ENCODE assay signal across 1 cellular context in the genomic region with DNA sequence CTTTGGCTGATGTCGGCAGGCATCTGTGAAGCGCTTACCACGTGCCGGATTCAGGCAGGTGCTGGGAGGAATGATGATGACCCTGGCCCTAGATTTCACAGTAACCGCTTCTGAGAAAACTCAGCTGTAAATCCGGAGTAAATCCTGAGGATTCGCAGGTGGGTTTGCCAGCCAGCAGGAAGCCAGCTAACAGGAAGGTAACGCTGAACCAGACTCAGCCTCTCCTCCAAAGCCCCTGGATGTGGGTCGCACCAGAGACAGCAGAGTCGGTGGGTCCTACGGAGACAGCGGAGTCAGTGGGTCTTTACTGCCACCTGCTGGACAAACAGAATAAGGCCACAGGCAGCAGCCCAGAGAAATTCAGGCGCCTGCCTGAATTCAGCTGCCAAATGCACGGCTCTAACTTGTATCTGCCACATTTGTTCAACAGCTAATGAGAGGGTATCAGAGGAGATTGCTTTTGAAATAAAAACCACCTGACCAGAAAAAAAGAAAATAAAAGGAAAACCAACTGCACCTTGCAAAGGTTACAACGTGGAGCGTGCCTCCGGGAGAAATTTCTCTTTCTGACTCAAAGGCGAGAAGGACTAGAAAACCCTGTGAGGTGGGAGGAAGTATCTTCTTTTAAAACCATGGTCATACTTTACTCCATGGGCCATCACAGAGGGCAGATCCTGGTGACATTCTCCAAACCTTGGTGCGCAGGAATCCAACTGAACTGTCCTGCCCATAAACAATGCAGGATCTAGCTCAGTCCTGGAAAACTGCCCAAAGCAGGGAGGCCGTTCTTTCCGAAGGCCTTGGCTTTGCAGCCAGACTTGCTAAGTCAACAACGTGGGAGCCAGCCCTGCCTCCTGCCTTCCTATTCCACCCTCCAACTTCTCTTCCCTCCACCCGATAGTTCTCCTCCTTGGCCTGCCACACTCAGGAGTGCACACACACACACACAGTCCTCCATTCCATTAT.
TF ChIP-seq lines count a peak whose summit lies in the region.

No MANE protein-coding gene starts in this region.

TF ChIP-seq in HepG2, 621 proteins besides CTCF, POLR2A, EP300 and RAD21 (continued from another document and continues in another):
- TF ChIP-seq, protein P1, sequence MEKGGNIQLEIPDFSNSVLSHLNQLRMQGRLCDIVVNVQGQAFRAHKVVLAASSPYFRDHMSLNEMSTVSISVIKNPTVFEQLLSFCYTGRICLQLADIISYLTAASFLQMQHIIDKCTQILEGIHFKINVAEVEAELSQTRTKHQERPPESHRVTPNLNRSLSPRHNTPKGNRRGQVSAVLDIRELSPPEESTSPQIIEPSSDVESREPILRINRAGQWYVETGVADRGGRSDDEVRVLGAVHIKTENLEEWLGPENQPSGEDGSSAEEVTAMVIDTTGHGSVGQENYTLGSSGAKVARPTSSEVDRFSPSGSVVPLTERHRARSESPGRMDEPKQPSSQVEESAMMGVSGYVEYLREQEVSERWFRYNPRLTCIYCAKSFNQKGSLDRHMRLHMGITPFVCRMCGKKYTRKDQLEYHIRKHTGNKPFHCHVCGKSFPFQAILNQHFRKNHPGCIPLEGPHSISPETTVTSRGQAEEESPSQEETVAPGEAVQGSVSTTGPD (CRISPR knock-in tag; IDR thresholded peaks at IDR 0.05), result peak; percentile 89; the same call in 1 of the 2 replicates
- TF ChIP-seq ZNF329 (CRISPR knock-in tag; IDR thresholded peaks at IDR 0.05; ENCODE audit: low read depth) (0 out of 2 replicates have a peak, but pooled peaks have one; percentile 26), MEF2D (CRISPR knock-in tag; IDR thresholded peaks at IDR 0.05) (0 out of 2 replicates have a peak, but pooled peaks have one; percentile 17), ZKSCAN1 (IDR thresholded peaks at IDR 0.05; ENCODE audit: low read length) (no peak), ZNF883 (CRISPR knock-in tag; IDR thresholded peaks at IDR 0.05; ENCODE audit: not compliant biosample characterization) (no peak), ZNF235 (CRISPR knock-in tag; IDR thresholded peaks at IDR 0.05; ENCODE audit: borderline replicate concordance) (0 out of 2 replicates have a peak, but pooled peaks have one; percentile 11), CHD2 (IDR thresholded peaks at IDR 0.05; ENCODE audit: low read depth, low read length) (no peak), MYC (CRISPR knock-in tag; IDR thresholded peaks at IDR 0.05; ENCODE audit: borderline replicate concordance) (peak; percentile 54; the same call in 1 of the 2 replicates), ZNF687 (CRISPR knock-in tag; IDR thresholded peaks at IDR 0.05) (peak; percentile 79), NCOA2 (CRISPR knock-in tag; IDR thresholded peaks at IDR 0.05) (0 out of 2 replicates have a peak, but pooled peaks have one; percentile 9), MEIS1 (CRISPR knock-in tag; IDR thresholded peaks at IDR 0.05; ENCODE audit: borderline replicate concordance) (no peak), ZMYM3 (CRISPR knock-in tag; IDR thresholded peaks at IDR 0.05) (0 out of 2 replicates have a peak, but pooled peaks have one; percentile 31), MAFF (IDR thresholded peaks at IDR 0.05; ENCODE audit: low read depth, low read length) (no peak), ZBTB7B (CRISPR knock-in tag; IDR thresholded peaks at IDR 0.05) (no peak), SALL2 (CRISPR knock-in tag; IDR thresholded peaks at IDR 0.05) (peak; percentile 66), MYPOP (CRISPR knock-in tag; IDR thresholded peaks at IDR 0.05) (peak; percentile 70; the same call in 1 of the 2 replicates), TSC22D2 (CRISPR knock-in tag; IDR thresholded peaks at IDR 0.05; ENCODE audit: borderline replicate concordance) (0 out of 2 replicates have a peak, but pooled peaks have one; percentile 17), ZKSCAN5 (CRISPR knock-in tag; IDR thresholded peaks at IDR 0.05) (no peak), ZNF142 (CRISPR knock-in tag; IDR thresholded peaks at IDR 0.05) (0 out of 2 replicates have a peak, but pooled peaks have one; percentile 51), ZNF292 (CRISPR knock-in tag; IDR thresholded peaks at IDR 0.05; ENCODE audit: borderline replicate concordance, low read depth) (peak; percentile 26; the same call in 1 of the 2 replicates), NR2F6 (IDR thresholded peaks at IDR 0.05) (no peak), NR2F6 (CRISPR knock-in tag; IDR thresholded peaks at IDR 0.05) (0 out of 2 replicates have a peak, but pooled peaks have one; percentile 7), PTBP1 (IDR thresholded peaks at IDR 0.05; ENCODE audit: low read depth, low read length, poor library complexity, severe bottlenecking) (no peak), ZSCAN29 (CRISPR knock-in tag; conservative IDR thresholded peaks at IDR 0.05) (0 out of 2 replicates have a peak, but pooled peaks have one; percentile 61), ZNF350 (CRISPR knock-in tag; IDR thresholded peaks at IDR 0.05; ENCODE audit: borderline replicate concordance, low read depth) (peak; percentile 49; the same call in 1 of the 2 replicates), DPF2 (CRISPR knock-in tag; IDR thresholded peaks at IDR 0.05; ENCODE audit: borderline replicate concordance, low read depth) (no peak), ZNF605 (CRISPR knock-in tag; IDR thresholded peaks at IDR 0.05) (peak; percentile 62; the same call in 1 of the 2 replicates), ZSCAN31 (CRISPR knock-in tag; IDR thresholded peaks at IDR 0.05; ENCODE audit: low read depth) (peak; percentile 26; the same call in 1 of the 2 replicates), PITX1 (CRISPR knock-in tag; IDR thresholded peaks at IDR 0.05) (peak; percentile 9; the same call in 1 of the 2 replicates)
- TF ChIP-seq, protein P2, sequence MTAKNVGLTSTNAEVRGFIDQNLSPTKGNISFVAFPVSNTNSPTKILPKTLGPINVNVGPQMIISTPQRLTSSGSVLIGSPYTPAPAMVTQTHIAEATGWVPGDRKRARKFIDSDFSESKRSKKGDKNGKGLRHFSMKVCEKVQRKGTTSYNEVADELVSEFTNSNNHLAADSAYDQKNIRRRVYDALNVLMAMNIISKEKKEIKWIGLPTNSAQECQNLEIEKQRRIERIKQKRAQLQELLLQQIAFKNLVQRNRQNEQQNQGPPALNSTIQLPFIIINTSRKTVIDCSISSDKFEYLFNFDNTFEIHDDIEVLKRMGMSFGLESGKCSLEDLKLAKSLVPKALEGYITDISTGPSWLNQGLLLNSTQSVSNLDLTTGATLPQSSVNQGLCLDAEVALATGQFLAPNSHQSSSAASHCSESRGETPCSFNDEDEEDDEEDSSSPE (CRISPR knock-in tag; IDR thresholded peaks at IDR 0.05), result 0 out of 2 replicates have a peak, but pooled peaks have one; percentile 39
- TF ChIP-seq, protein P3, sequence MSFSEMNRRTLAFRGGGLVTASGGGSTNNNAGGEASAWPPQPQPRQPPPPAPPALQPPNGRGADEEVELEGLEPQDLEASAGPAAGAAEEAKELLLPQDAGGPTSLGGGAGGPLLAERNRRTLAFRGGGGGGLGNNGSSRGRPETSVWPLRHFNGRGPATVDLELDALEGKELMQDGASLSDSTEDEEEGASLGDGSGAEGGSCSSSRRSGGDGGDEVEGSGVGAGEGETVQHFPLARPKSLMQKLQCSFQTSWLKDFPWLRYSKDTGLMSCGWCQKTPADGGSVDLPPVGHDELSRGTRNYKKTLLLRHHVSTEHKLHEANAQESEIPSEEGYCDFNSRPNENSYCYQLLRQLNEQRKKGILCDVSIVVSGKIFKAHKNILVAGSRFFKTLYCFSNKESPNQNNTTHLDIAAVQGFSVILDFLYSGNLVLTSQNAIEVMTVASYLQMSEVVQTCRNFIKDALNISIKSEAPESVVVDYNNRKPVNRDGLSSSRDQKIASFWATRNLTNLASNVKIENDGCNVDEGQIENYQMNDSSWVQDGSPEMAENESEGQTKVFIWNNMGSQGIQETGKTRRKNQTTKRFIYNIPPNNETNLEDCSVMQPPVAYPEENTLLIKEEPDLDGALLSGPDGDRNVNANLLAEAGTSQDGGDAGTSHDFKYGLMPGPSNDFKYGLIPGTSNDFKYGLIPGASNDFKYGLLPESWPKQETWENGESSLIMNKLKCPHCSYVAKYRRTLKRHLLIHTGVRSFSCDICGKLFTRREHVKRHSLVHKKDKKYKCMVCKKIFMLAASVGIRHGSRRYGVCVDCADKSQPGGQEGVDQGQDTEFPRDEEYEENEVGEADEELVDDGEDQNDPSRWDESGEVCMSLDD (CRISPR knock-in tag; IDR thresholded peaks at IDR 0.05; ENCODE audit: borderline replicate concordance), result no peak
- TF ChIP-seq, protein P4, sequence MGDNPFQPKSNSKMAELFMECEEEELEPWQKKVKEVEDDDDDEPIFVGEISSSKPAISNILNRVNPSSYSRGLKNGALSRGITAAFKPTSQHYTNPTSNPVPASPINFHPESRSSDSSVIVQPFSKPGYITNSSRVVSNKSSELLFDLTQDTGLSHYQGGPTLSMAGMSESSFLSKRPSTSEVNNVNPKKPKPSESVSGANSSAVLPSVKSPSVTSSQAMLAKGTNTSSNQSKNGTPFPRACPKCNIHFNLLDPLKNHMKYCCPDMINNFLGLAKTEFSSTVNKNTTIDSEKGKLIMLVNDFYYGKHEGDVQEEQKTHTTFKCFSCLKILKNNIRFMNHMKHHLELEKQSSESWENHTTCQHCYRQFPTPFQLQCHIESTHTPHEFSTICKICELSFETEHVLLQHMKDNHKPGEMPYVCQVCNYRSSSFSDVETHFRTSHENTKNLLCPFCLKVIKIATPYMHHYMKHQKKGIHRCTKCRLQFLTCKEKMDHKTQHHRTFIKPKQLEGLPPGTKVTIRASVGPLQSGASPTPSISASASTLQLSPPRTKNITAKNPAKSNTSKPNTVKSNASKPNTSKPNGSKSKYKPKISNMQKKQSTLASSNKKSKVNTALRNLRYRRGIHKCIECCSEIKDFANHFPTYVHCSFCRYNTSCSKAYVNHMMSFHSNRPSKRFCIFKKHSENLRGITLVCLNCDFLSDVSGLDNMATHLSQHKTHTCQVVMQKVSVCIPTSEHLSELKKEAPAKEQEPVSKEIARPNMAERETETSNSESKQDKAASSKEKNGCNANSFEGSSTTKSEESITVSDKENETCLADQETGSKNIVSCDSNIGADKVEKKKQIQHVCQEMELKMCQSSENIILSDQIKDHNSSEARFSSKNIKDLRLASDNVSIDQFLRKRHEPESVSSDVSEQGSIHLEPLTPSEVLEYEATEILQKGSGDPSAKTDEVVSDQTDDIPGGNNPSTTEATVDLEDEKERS (CRISPR knock-in tag; IDR thresholded peaks at IDR 0.05), result peak; percentile 59; the same call in 1 of the 2 replicates
